In the genomic region with DNA sequence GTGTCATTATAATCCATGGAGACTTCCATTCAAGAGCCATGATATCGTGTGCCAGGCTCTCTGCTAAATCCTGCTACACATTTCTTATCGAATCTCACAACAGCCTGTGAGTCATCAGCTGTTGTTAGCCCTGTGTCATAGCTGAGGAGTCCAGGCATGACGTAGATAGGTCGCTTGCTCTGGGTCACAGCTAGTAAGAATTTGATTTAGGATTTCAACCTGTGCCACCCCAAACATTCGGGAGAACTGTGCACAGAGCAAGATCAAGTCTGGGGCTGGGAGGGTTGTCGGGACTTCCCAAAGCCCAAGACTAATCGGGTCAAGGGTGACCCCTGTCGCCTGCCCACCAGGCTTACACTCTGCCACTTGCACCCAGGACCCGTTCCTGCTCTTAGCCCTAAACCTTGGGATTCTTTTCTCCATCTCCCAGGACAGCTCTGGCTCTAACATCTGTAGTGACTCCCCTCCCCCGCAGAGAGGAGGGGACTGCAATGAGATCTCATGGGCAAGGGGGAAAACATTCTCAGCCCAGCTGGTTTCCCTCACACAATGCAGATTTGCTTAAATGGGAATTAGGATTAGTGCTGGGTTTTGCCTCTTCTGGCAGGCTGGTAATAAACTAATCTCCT, we compare ENCODE assay signal across 9 cellular contexts. TPM values are rescaled to one million over a fixed set of nuclear protein-coding genes. Genes with fewer than 3 reads are reported as not detected.
DNase-seq lines count a peak whose midpoint lies in the region; TF ChIP-seq lines count a peak whose summit lies in the region.
"Had no signal": no experiment of that assay in that cellular context is flagged by ENCODE, and none has a peak within 500 bp of the region (broad histone marks: within the 10 kb centered on the region; RNA-seq: fewer than 3 reads in every experiment).

No MANE protein-coding gene starts in this region.

- DNase-seq in Caki2 (ENCODE audit: low read depth) = peak; percentile 40
- peak; percentile 72 for DNase-seq in RKO (ENCODE audit: low spot score)
- DNase-seq in fibroblast of gingiva (ENCODE audit: low read depth) = peak; percentile 23
- DNase-seq in neural crest cell (ENCODE audit: low read depth, low spot score) = no peak
- DNase-seq in LoVo (ENCODE audit: low spot score) = no peak
- DNase-seq in epidermal melanocyte (ENCODE audit: insufficient read length, low spot score) = no peak
- DNase-seq in pons (ENCODE audit: low spot score) = no peak
- no peak for DNase-seq in NCI-H1105 (lab: John Stamatoyannopoulos, UW)
- DNase-seq: activated CD4-positive, alpha-beta memory T cell treated with anti-CD3 and anti-CD28 coated beads for 36 hours had no signal

- TF ChIP-seq CTCF in neural crest cell (conservative IDR thresholded peaks at IDR 0.05) = no peak

- peaks cover 40% of the 10 kb centered on the region for H3K4me1 Mint-ChIP-seq in neural crest cell

- H3K27ac Mint-ChIP-seq in neural crest cell (ENCODE audit: unreplicated experiment) = peak overlapping the region; percentile 77
- H3K27ac Mint-ChIP-seq: activated CD4-positive, alpha-beta memory T cell treated with anti-CD3 and anti-CD28 coated beads for 36 hours had no signal

- no peak overlapping the region for H3K4me3 Mint-ChIP-seq in neural crest cell
- H3K4me3 Mint-ChIP-seq: activated CD4-positive, alpha-beta memory T cell treated with anti-CD3 and anti-CD28 coated beads for 36 hours had no signal

- peaks cover 3% of the 10 kb centered on the region for H3K9me3 Mint-ChIP-seq in neural crest cell

- no peaks in the 10 kb centered on the region for H3K27me3 Mint-ChIP-seq in neural crest cell (ENCODE audit: low read depth)
- H3K27me3 Mint-ChIP-seq: activated CD4-positive, alpha-beta memory T cell treated with anti-CD3 and anti-CD28 coated beads for 36 hours had no signal

- peaks cover 16% of the 10 kb centered on the region for H3K36me3 Mint-ChIP-seq in neural crest cell (ENCODE audit: low read depth)

- in situ Hi-C loops in Caki2 (cut with HindIII; ENCODE audit: low pct_unique_long_range_greater_than_20kb, low sequenced_read_pairs) = no loop called here

RNA-seq across cellular contexts. Expression of a gene that starts 34.3 kb away (rescaled TPM):
- total RNA-seq in Caki2 (2014; rRNA removed; shearing (Covaris generic); ENCODE audit: low replicate concordance) = not detected in 2 replicates
- total RNA-seq in neural crest cell = 116 and 125 TPM in 2 replicates

Comparison
In these comparisons a context has a peak if more than half of its experiments do, and no peak if none do; other contexts are left out.
1. DNase-seq: peak in Caki2 (single experiment), RKO (single experiment) and fibroblast of gingiva (single experiment); none in neural crest cell (single experiment), LoVo (single experiment), epidermal melanocyte (single experiment), pons (single experiment) and NCI-H1105 (single experiment).
2. RNA of a gene that starts 34.3 kb away (total RNA-seq): 116 to 125 TPM in neural crest cell; not detected in Caki2; every median in the first group is over 100 times any median in the second.